Comparison of ENCODE assay signal across 1 cellular context in genomic region chr17:82273327-82274133, GRCh38.
TF ChIP-seq lines count a peak whose summit lies in the region.

CSNK1D (minus strand) TSS chr17:82273700; CDS start chr17:82273381, 319 bp downstream.

TF ChIP-seq in HepG2, 621 proteins besides CTCF, POLR2A, EP300 and RAD21 (continued from another document and continues in another):
- TF ChIP-seq ZMAT3 (CRISPR knock-in tag; conservative IDR thresholded peaks at IDR 0.05) (peak; percentile 88), SKI (IDR thresholded peaks at IDR 0.05; ENCODE audit: partially characterized antibody) (peak; percentile 62), ARNT2 (CRISPR knock-in tag; IDR thresholded peaks at IDR 0.05; ENCODE audit: low read depth) (peak; percentile 72; the same call in 1 of the 2 replicates), CENPT (CRISPR knock-in tag; IDR thresholded peaks at IDR 0.05; ENCODE audit: low read depth) (peak; percentile 14; the same call in 1 of the 2 replicates), AGO2 (optimal IDR thresholded peaks at IDR 0.05; ENCODE audit: low read depth, low read length) (peak; percentile 85), ZNF317 (CRISPR knock-in tag; IDR thresholded peaks at IDR 0.05) (peak; percentile 39; the same call in 1 of the 2 replicates), ZBTB3 (CRISPR knock-in tag; IDR thresholded peaks at IDR 0.05; ENCODE audit: borderline replicate concordance, low read depth) (0 out of 2 replicates have a peak, but pooled peaks have one; percentile 74), KLF6 (CRISPR knock-in tag; IDR thresholded peaks at IDR 0.05) (peak; percentile 98), EEA1 (CRISPR knock-in tag; IDR thresholded peaks at IDR 0.05; ENCODE audit: borderline replicate concordance) (no peak; the same call in 1 of the 2 replicates), ELF3 (CRISPR knock-in tag; IDR thresholded peaks at IDR 0.05) (peak; percentile 74), CHD2 (IDR thresholded peaks at IDR 0.05; ENCODE audit: low read depth, low read length) (peak; percentile 75), RBFOX2 (IDR thresholded peaks at IDR 0.05; ENCODE audit: low read depth, low read length) (peak; percentile 98), ZNF761 (CRISPR knock-in tag; conservative IDR thresholded peaks at IDR 0.05) (peak; percentile 86), BHLHE40 (IDR thresholded peaks at IDR 0.05; ENCODE audit: low read length) (peak; percentile 32; the same call in 1 of the 2 replicates), CREB1 (IDR thresholded peaks at IDR 0.05) (peak; percentile 99), CREB1 (CRISPR knock-in tag; IDR thresholded peaks at IDR 0.05) (peak; percentile 93), ARNT (IDR thresholded peaks at IDR 0.05) (no peak), ZNF800 (CRISPR knock-in tag; IDR thresholded peaks at IDR 0.05) (0 out of 2 replicates have a peak, but pooled peaks have one; percentile 24), ETV5 (CRISPR knock-in tag; IDR thresholded peaks at IDR 0.05; ENCODE audit: borderline replicate concordance) (peak; percentile 73), ZNF350 (CRISPR knock-in tag; IDR thresholded peaks at IDR 0.05; ENCODE audit: borderline replicate concordance, low read depth) (peak; percentile 94; the same call in 1 of the 2 replicates), KMT2A (CRISPR knock-in tag; IDR thresholded peaks at IDR 0.05) (peak; percentile 63; the same call in 1 of the 2 replicates), ZSCAN9 (CRISPR knock-in tag; IDR thresholded peaks at IDR 0.05; ENCODE audit: borderline replicate concordance) (peak; percentile 80), NRL (CRISPR knock-in tag; IDR thresholded peaks at IDR 0.05; ENCODE audit: borderline replicate concordance) (peak; percentile 86; the same call in 1 of the 2 replicates), RORA (CRISPR knock-in tag; IDR thresholded peaks at IDR 0.05) (no peak), NFKB2 (CRISPR knock-in tag; IDR thresholded peaks at IDR 0.05; ENCODE audit: borderline replicate concordance) (peak; percentile 92; the same call in 1 of the 2 replicates), ZBTB7A (CRISPR knock-in tag; IDR thresholded peaks at IDR 0.05) (peak; percentile 86), ASH2L (IDR thresholded peaks at IDR 0.05; ENCODE audit: insufficient read length, low read depth, low read length) (peak; percentile 95), SP4 (CRISPR knock-in tag; IDR thresholded peaks at IDR 0.05) (peak; percentile 94), BRD4 (CRISPR knock-in tag; IDR thresholded peaks at IDR 0.05) (peak; percentile 90), ZNF44 (CRISPR knock-in tag; IDR thresholded peaks at IDR 0.05) (peak; percentile 90; the same call in 1 of the 2 replicates), ERF (CRISPR knock-in tag; IDR thresholded peaks at IDR 0.05) (peak; percentile 91), ZSCAN21 (CRISPR knock-in tag; IDR thresholded peaks at IDR 0.05; ENCODE audit: borderline replicate concordance) (peak; percentile 85), ZNF646 (CRISPR knock-in tag; IDR thresholded peaks at IDR 0.05) (peak; percentile 62; the same call in 1 of the 2 replicates), ZNF451 (CRISPR knock-in tag; IDR thresholded peaks at IDR 0.05) (peak; percentile 79)
- TF ChIP-seq, protein P1, sequence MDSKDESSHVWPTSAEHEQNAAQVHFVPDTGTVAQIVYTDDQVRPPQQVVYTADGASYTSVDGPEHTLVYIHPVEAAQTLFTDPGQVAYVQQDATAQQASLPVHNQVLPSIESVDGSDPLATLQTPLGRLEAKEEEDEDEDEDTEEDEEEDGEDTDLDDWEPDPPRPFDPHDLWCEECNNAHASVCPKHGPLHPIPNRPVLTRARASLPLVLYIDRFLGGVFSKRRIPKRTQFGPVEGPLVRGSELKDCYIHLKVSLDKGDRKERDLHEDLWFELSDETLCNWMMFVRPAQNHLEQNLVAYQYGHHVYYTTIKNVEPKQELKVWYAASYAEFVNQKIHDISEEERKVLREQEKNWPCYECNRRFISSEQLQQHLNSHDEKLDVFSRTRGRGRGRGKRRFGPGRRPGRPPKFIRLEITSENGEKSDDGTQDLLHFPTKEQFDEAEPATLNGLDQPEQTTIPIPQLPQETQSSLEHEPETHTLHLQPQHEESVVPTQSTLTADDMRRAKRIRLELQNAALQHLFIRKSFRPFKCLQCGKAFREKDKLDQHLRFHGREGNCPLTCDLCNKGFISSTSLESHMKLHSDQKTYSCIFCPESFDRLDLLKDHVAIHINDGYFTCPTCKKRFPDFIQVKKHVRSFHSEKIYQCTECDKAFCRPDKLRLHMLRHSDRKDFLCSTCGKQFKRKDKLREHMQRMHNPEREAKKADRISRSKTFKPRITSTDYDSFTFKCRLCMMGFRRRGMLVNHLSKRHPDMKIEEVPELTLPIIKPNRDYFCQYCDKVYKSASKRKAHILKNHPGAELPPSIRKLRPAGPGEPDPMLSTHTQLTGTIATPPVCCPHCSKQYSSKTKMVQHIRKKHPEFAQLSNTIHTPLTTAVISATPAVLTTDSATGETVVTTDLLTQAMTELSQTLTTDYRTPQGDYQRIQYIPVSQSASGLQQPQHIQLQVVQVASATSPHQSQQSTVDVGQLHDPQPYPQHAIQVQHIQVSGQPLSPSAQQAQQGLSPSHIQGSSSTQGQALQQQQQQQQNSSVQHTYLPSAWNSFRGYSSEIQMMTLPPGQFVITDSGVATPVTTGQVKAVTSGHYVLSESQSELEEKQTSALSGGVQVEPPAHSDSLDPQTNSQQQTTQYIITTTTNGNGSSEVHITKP (CRISPR knock-in tag; IDR thresholded peaks at IDR 0.05; ENCODE audit: low read depth) = 0 out of 2 replicates have a peak, but pooled peaks have one; percentile 24
- TF ChIP-seq, protein P2, sequence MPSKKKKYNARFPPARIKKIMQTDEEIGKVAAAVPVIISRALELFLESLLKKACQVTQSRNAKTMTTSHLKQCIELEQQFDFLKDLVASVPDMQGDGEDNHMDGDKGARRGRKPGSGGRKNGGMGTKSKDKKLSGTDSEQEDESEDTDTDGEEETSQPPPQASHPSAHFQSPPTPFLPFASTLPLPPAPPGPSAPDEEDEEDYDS (CRISPR knock-in tag; IDR thresholded peaks at IDR 0.05) = peak; percentile 92
- TF ChIP-seq, protein P3, sequence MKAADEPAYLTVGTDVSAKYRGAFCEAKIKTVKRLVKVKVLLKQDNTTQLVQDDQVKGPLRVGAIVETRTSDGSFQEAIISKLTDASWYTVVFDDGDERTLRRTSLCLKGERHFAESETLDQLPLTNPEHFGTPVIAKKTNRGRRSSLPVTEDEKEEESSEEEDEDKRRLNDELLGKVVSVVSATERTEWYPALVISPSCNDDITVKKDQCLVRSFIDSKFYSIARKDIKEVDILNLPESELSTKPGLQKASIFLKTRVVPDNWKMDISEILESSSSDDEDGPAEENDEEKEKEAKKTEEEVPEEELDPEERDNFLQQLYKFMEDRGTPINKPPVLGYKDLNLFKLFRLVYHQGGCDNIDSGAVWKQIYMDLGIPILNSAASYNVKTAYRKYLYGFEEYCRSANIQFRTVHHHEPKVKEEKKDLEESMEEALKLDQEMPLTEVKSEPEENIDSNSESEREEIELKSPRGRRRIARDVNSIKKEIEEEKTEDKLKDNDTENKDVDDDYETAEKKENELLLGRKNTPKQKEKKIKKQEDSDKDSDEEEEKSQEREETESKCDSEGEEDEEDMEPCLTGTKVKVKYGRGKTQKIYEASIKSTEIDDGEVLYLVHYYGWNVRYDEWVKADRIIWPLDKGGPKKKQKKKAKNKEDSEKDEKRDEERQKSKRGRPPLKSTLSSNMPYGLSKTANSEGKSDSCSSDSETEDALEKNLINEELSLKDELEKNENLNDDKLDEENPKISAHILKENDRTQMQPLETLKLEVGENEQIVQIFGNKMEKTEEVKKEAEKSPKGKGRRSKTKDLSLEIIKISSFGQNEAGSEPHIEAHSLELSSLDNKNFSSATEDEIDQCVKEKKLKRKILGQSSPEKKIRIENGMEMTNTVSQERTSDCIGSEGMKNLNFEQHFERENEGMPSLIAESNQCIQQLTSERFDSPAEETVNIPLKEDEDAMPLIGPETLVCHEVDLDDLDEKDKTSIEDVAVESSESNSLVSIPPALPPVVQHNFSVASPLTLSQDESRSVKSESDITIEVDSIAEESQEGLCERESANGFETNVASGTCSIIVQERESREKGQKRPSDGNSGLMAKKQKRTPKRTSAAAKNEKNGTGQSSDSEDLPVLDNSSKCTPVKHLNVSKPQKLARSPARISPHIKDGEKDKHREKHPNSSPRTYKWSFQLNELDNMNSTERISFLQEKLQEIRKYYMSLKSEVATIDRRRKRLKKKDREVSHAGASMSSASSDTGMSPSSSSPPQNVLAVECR (CRISPR knock-in tag; IDR thresholded peaks at IDR 0.05; ENCODE audit: borderline replicate concordance) = peak; percentile 94
- TF ChIP-seq, protein P4, sequence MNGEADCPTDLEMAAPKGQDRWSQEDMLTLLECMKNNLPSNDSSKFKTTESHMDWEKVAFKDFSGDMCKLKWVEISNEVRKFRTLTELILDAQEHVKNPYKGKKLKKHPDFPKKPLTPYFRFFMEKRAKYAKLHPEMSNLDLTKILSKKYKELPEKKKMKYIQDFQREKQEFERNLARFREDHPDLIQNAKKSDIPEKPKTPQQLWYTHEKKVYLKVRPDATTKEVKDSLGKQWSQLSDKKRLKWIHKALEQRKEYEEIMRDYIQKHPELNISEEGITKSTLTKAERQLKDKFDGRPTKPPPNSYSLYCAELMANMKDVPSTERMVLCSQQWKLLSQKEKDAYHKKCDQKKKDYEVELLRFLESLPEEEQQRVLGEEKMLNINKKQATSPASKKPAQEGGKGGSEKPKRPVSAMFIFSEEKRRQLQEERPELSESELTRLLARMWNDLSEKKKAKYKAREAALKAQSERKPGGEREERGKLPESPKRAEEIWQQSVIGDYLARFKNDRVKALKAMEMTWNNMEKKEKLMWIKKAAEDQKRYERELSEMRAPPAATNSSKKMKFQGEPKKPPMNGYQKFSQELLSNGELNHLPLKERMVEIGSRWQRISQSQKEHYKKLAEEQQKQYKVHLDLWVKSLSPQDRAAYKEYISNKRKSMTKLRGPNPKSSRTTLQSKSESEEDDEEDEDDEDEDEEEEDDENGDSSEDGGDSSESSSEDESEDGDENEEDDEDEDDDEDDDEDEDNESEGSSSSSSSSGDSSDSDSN (CRISPR knock-in tag; IDR thresholded peaks at IDR 0.05) = peak; percentile 84
